Comparison of ENCODE assay signal across 35 cellular contexts in the genomic region with DNA sequence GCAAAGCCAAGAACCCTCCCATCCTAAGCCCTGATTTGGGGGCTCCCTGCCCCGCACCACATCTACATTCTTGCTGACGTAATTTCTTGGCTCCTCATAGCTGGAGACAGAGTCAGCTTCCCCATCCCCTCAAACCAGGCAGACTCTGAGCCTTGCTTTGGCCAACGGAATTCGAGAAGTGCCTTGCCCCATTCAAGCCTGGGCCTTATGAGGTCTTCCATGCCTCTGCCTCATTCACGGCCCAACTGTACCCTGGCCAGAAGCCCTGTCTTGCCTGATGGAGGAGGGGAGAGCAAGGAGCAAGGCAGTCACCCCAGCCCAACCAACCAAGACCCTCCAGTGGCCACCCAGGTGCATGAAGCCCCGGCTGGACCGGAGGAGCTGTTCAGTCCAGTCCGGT.
"Had no signal": no experiment of that assay in that cellular context is flagged by ENCODE, and none has a peak within 500 bp of the region (broad histone marks: within the 10 kb centered on the region; RNA-seq: fewer than 3 reads in every experiment).

No MANE protein-coding gene starts in this region.

- H3K9me3 ChIP-seq: MG63 had no signal

- H3K36me3 ChIP-seq: MG63 had no signal

- DNase-seq: Karpas-422, Kasumi-1, MG63, MM.1S, MV-4-11, NCI-H1048, NCI-H1092, NCI-H1092 treated with DMSO at 0.1 percent for 48 hours, NCI-H1105, NCI-H1105 treated with DMSO at 0.1 percent for 48 hours, NCI-H1417, NCI-H1417 treated with DMSO at 0.1 percent for 48 hours, NCI-H1436, NCI-H1436 treated with DMSO at 0.1 percent for 48 hours, NCI-H146, NCI-H1694, NCI-H1694 treated with DMSO at 0.1 percent for 48 hours, NCI-H187, NCI-H187 treated with DMSO at 0.1 percent for 48 hours, NCI-H1930, NCI-H2029, NCI-H2029 treated with DMSO at 0.1 percent for 48 hours, NCI-H2081, NCI-H2081 treated with DMSO at 0.1 percent for 48 hours, NCI-H2107, NCI-H2171, NCI-H2171 treated with DMSO at 0.1 percent for 48 hours, NCI-H2227 treated with DMSO at 0.1 percent for 48 hours, NCI-H226, NCI-H345, NCI-H446, NCI-H446 treated with DMSO at 0.1 percent for 48 hours, NCI-H510A, NCI-H510A treated with DMSO at 0.1 percent for 48 hours, NCI-H524 had no signal

- H3K27me3 ChIP-seq: MG63 had no signal

- H3K4me3 ChIP-seq: MG63 had no signal
